Comparison of ENCODE assay signal across 22 cellular contexts in genomic region chr10:130193493-130194193, GRCh38. TPM values are rescaled to one million over a fixed set of nuclear protein-coding genes. Genes with fewer than 3 reads are reported as not detected.
A peak's percentile ranks its signal among the peaks of the same experiment; 100 is the strongest.
DNase-seq lines count a peak whose midpoint lies in the region; ATAC-seq, FAIRE-seq and TF ChIP-seq lines count a peak whose summit lies in the region.
"Had no signal": no experiment of that assay in that cellular context is flagged by ENCODE, and none has a peak within 500 bp of the region (broad histone marks: within the 10 kb centered on the region; RNA-seq: fewer than 3 reads in every experiment).

No MANE protein-coding gene starts in this region.

- DNase-seq in left ventricle myocardium superior (no peak), cardiac septum (ENCODE audit: low spot score) (no peak), astrocyte (ENCODE audit: low read depth) (no peak), left kidney (ENCODE audit: low read depth, low spot score) (peak; percentile 39), posterior vena cava (ENCODE audit: low spot score) (peak; percentile 35), WTC11 (ENCODE audit: low spot score) (no peak)
- DNase-seq in natural killer cell treated with Interleukin-12 subunit alpha and Interleukin-12 subunit beta and Interleukin-15 and Interleukin-18, amount 100 ng/mL, for 72 hours (ENCODE audit: low spot score), result no peak
- DNase-seq: DMS79, HFFc6, Kasumi-1, NCI-H1694 treated with DMSO at 0.1 percent for 48 hours, NCI-H446 treated with DMSO at 0.1 percent for 48 hours, NCI-H526 treated with DMSO at 0.1 percent for 48 hours, OCI-M1, SHP77 treated with DMSO at 0.1 percent for 48 hours had no signal

- POLR2A ChIA-PET in WTC11 (lab: Charles Lee), result no interaction called here

- H3K79me2 ChIP-seq in astrocyte (ENCODE audit: insufficient read depth, low read length), result no peaks in the 10 kb centered on the region

- no peaks in the 10 kb centered on the region for H3K9me3 ChIP-seq in astrocyte (ENCODE audit: insufficient read depth, low read depth, low read length)

- TF ChIP-seq CTCF in astrocyte (IDR thresholded peaks at IDR 0.05; ENCODE audit: insufficient read depth, low read depth, low read length) (no peak), WTC11 (IDR thresholded peaks at IDR 0.05) (no peak)

- CTCF ChIA-PET in WTC11 (lab: Charles Lee), result no interaction called here

- FAIRE-seq in astrocyte (lab: Jason Lieb, UNC), result no peak
- FAIRE-seq: A204.1, GM12878, H54 had no signal

- H3K9ac ChIP-seq in astrocyte (ENCODE audit: low read length), result no peak overlapping the region

- no peaks in the 10 kb centered on the region for H3K36me3 ChIP-seq in astrocyte (ENCODE audit: insufficient read depth, low read length)

- H3K9me3 Mint-ChIP-seq in astrocyte (ENCODE audit: unreplicated experiment) (no peaks in the 10 kb centered on the region), WTC11 (peaks cover 9% of the 10 kb centered on the region)
- H3K9me3 Mint-ChIP-seq in natural killer cell treated with Interleukin-12 subunit alpha and Interleukin-12 subunit beta and Interleukin-15 and Interleukin-18, amount 100 ng/mL, for 72 hours, result no peaks in the 10 kb centered on the region
- H3K9me3 Mint-ChIP-seq: HFFc6 had no signal

- no peak overlapping the region for H3K27ac Mint-ChIP-seq in astrocyte (ENCODE audit: unreplicated experiment)
- no peak overlapping the region for H3K27ac Mint-ChIP-seq in natural killer cell treated with Interleukin-12 subunit alpha and Interleukin-12 subunit beta and Interleukin-15 and Interleukin-18, amount 100 ng/mL, for 72 hours
- no peak overlapping the region for H3K27ac Mint-ChIP-seq in WTC11
- H3K27ac Mint-ChIP-seq: B cell, HFFc6 had no signal

- peak overlapping the region; percentile 46 for H3K4me3 Mint-ChIP-seq in astrocyte (ENCODE audit: unreplicated experiment)
- no peak overlapping the region for H3K4me3 Mint-ChIP-seq in natural killer cell treated with Interleukin-12 subunit alpha and Interleukin-12 subunit beta and Interleukin-15 and Interleukin-18, amount 100 ng/mL, for 72 hours
- no peak overlapping the region for H3K4me3 Mint-ChIP-seq in WTC11
- H3K4me3 Mint-ChIP-seq: B cell, CD14-positive monocyte, HFFc6 had no signal

- ATAC-seq in left ventricle myocardium superior (peak; percentile 51), WTC11 (no peak), GM19452 (IDR thresholded peaks at IDR 0.05; ENCODE audit: unreplicated experiment) (no peak)
- no peak for ATAC-seq in natural killer cell treated with Interleukin-12 subunit alpha and Interleukin-12 subunit beta and Interleukin-15 and Interleukin-18, amount 100 ng/mL, for 72 hours
- ATAC-seq: GM12878 had no signal

- H3K27ac ChIP-seq in astrocyte (ENCODE audit: low read depth, low read length), result no peak overlapping the region
- H3K27ac ChIP-seq: SK-N-MC had no signal

- no peak overlapping the region for H3K4me2 ChIP-seq in astrocyte (ENCODE audit: low read length)

- H3K4me1 ChIP-seq in astrocyte (ENCODE audit: insufficient read depth, low read length), result no peaks in the 10 kb centered on the region

- H3K4me1 Mint-ChIP-seq in astrocyte (ENCODE audit: low read depth, unreplicated experiment), result peaks cover 5% of the 10 kb centered on the region
- peaks cover 0 to 8% of the 10 kb centered on the region in 2 donors for H3K4me1 Mint-ChIP-seq in natural killer cell treated with Interleukin-12 subunit alpha and Interleukin-12 subunit beta and Interleukin-15 and Interleukin-18, amount 100 ng/mL, for 72 hours (ENCODE audit: low read depth in 2 of 2)
- no peaks in the 10 kb centered on the region for H3K4me1 Mint-ChIP-seq in WTC11

- no peaks in the 10 kb centered on the region for H3K27me3 Mint-ChIP-seq in astrocyte (ENCODE audit: low read depth, unreplicated experiment)
- H3K27me3 Mint-ChIP-seq in natural killer cell treated with Interleukin-12 subunit alpha and Interleukin-12 subunit beta and Interleukin-15 and Interleukin-18, amount 100 ng/mL, for 72 hours, result peaks cover 6% of the 10 kb centered on the region in 2 donors
- H3K27me3 Mint-ChIP-seq in WTC11 (ENCODE audit: low read depth), result peaks cover 14% of the 10 kb centered on the region

- intact Hi-C loops in left ventricle myocardium superior (cut with micrococcal nuclease), result loop anchor here (10.0 kb wide), 1 partner anchor 1591 kb away; no protein-coding TSS in a partner anchor
- intact Hi-C loops in cardiac septum (cut with DNase I), result loop anchor here (10.0 kb wide), 1 partner anchor 161 kb away; no protein-coding TSS in a partner anchor
- intact Hi-C loops in posterior vena cava (cut with DNase I), result loop anchor here (5.0 kb wide), 2 partner anchors 1304 to 1594 kb away; no protein-coding TSS in a partner anchor

- no peaks in the 10 kb centered on the region for H3K27me3 ChIP-seq in astrocyte (ENCODE audit: insufficient read depth, low read length)

- H2AFZ ChIP-seq in astrocyte (ENCODE audit: low read depth, low read length), result no peak overlapping the region

- H3K36me3 Mint-ChIP-seq in astrocyte (ENCODE audit: low read depth, unreplicated experiment) (peaks cover 12% of the 10 kb centered on the region), WTC11 (peaks cover 5% of the 10 kb centered on the region; the same call in 1 of the 2 replicates)
- H3K36me3 Mint-ChIP-seq in natural killer cell treated with Interleukin-12 subunit alpha and Interleukin-12 subunit beta and Interleukin-15 and Interleukin-18, amount 100 ng/mL, for 72 hours, result no peaks in the 10 kb centered on the region

- H4K20me1 ChIP-seq in astrocyte (ENCODE audit: insufficient read depth, low read length), result no peaks in the 10 kb centered on the region

- no peak overlapping the region for H3K4me3 ChIP-seq in astrocyte (ENCODE audit: insufficient read depth, low read depth, low read length)
- H3K4me3 ChIP-seq: GM12878, SK-N-MC had no signal

TF ChIP-seq in WTC11, 78 proteins besides CTCF, POLR2A, EP300 and RAD21:
- no peak for TF ChIP-seq ZNF416 (CRISPR knock-in tag; IDR thresholded peaks at IDR 0.05)

RNA-seq across cellular contexts. Expression of gene GLRX3, which starts 57.5 kb away (rescaled TPM):
- total RNA-seq in left ventricle myocardium superior (64.8 TPM), cardiac septum (67.5 TPM), astrocyte (116 and 137 TPM in 2 replicates), posterior vena cava (10 to 100 TPM; 48.6 to 73.8 TPM), WTC11 (2021) (132 to 142 TPM (median 133 TPM) in 3 replicates)
- total RNA-seq in natural killer cell treated with Interleukin-12 subunit alpha and Interleukin-12 subunit beta and Interleukin-15 and Interleukin-18, amount 100 ng/mL, for 72 hours, result 100 to 1,000 TPM in 1 of 2 donors, 10 to 100 TPM in 1; 95.0 to 103 TPM

Comparison
In these comparisons a context has a peak if more than half of its experiments do, and no peak if none do; other contexts are left out.
1. DNase-seq: peak in left kidney (single experiment) and posterior vena cava (single experiment); none in left ventricle myocardium superior (single experiment), cardiac septum (single experiment), astrocyte (single experiment), natural killer cell treated with Interleukin-12 subunit alpha and Interleukin-12 subunit beta and Interleukin-15 and Interleukin-18, amount 100 ng/mL, for 72 hours (single experiment) and WTC11 (single experiment).